Comparison of ENCODE assay signal across 10 cellular contexts in the genomic region with DNA sequence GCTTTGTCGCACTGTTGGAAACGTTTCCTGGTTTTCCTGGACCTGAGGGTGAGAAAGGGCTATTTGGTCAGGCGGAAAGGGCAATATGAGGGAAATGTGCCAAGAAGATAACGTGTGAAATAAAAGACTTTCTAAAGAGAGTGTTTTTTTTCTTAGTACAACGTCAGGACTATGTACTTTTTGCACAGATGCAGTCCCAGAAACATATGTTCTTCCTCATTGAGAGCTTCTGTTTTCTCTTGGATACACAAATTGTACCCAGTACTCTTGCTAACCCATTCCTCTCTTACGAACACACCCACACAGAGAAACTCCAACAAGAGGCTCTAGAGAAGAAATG. TPM values are rescaled to one million over a fixed set of nuclear protein-coding genes. Genes with fewer than 3 reads are reported as not detected.
DNase-seq lines count a peak whose midpoint lies in the region; ATAC-seq, FAIRE-seq and TF ChIP-seq lines count a peak whose summit lies in the region.
"Had no signal": no experiment of that assay in that cellular context is flagged by ENCODE, and none has a peak within 500 bp of the region (broad histone marks: within the 10 kb centered on the region; RNA-seq: fewer than 3 reads in every experiment).

No MANE protein-coding gene starts in this region.

- H3K27ac Mint-ChIP-seq in activated naive CD8-positive, alpha-beta T cell treated with anti-CD3 and anti-CD28 coated beads, Interleukin-2, amount 10 ng/mL, durations not matched to agents 7 days and 5 days, result no peak overlapping the region
- H3K27ac Mint-ChIP-seq in stimulated activated memory B cell treated with anti-CD40 and anti-IgM and Interleukin-4, amounts not matched to agents 10 μg/mL and 1 μg/mL and 100 μg/mL, for 72 hours, result no peak overlapping the region

- H3K27me3 ChIP-seq in SK-N-SH (ENCODE audit: insufficient read depth), result peaks cover 14% of the 10 kb centered on the region; the same call in 1 of the 2 replicates

- H3K27ac ChIP-seq in SK-N-SH (ENCODE audit: low read depth in 2 of 2, low read length in 1 of 2), result peak overlapping the region in 1 of 2 experiments; percentile 50; a peak in 1 of 4 replicates

- TF ChIP-seq RAD21 in SK-N-SH (IDR thresholded peaks at IDR 0.05; ENCODE audit: low read length), result no peak

- peak overlapping the region; percentile 48 to 56 for H3K4me3 ChIP-seq in SK-N-SH (ENCODE audit: low read depth in 2 of 2, low read length in 1 of 2)

- ATAC-seq in SK-N-SH treated with all-trans-retinoic acid at 6 μM for 48 hours (no peak), HG02981 (IDR thresholded peaks at IDR 0.05; ENCODE audit: unreplicated experiment) (no peak)
- no peak for ATAC-seq in activated naive CD8-positive, alpha-beta T cell treated with anti-CD3 and anti-CD28 coated beads, Interleukin-2, amount 10 ng/mL, durations not matched to agents 7 days and 5 days (ENCODE audit: low read depth)
- ATAC-seq in stimulated activated memory B cell treated with anti-CD40 and anti-IgM and Interleukin-4, amounts not matched to agents 10 μg/mL and 1 μg/mL and 100 μg/mL, for 72 hours, result no peak

- no peak for DNase-seq in SK-N-SH
- DNase-seq in activated naive CD8-positive, alpha-beta T cell treated with anti-CD3 and anti-CD28 coated beads, Interleukin-2, amount 10 ng/mL, durations not matched to agents 7 days and 5 days, result no peak
- no peak for DNase-seq in NCI-H2029 treated with DMSO at 0.1 percent for 48 hours (lab: John Stamatoyannopoulos, UW)
- DNase-seq in stimulated activated CD4-positive, alpha-beta T cell treated with anti-CD3 and anti-CD28 coated beads, Interleukin-4, amount 100 ng/mL, for 4 hours, result no peak
- DNase-seq: AML-193; effector CD8-positive, alpha-beta T cell had no signal

- H2AFZ ChIP-seq in SK-N-SH (ENCODE audit: low read depth), result no peak overlapping the region

- no peaks in the 10 kb centered on the region for H3F3A ChIP-seq in SK-N-SH (replicated peaks; ENCODE audit: insufficient read depth)

- peak overlapping the region; percentile 51; the same call in 1 of the 2 replicates for H3K4me2 ChIP-seq in SK-N-SH

- CTCF ChIA-PET in SK-N-SH (lab: Yijun Ruan, JAX), result interaction anchor here (1.1 to 2.4 kb wide), 4 partner anchors 15 to 225 kb away, joined by 3 to 22 read pairs (median 3); partner anchors contain the start of gene YARS2

- H3K4me1 ChIP-seq in SK-N-SH (ENCODE audit: control insufficient read depth in 1 of 2, insufficient read depth in 2 of 2, low read depth in 1 of 2, low read length in 1 of 2), result peaks cover 0 to 14% of the 10 kb centered on the region in 2 experiments; a peak in 2 of 4 replicates

- peak overlapping the region; percentile 58 for H3K4me3 Mint-ChIP-seq in activated naive CD8-positive, alpha-beta T cell treated with anti-CD3 and anti-CD28 coated beads, Interleukin-2, amount 10 ng/mL, durations not matched to agents 7 days and 5 days
- peak overlapping the region; percentile 45 for H3K4me3 Mint-ChIP-seq in stimulated activated memory B cell treated with anti-CD40 and anti-IgM and Interleukin-4, amounts not matched to agents 10 μg/mL and 1 μg/mL and 100 μg/mL, for 72 hours

- 41% methylated on average over 6 of the region's 6 CpGs for WGBS in SK-N-SH (ENCODE audit: low lambda C conversion rate)

- no peaks in the 10 kb centered on the region for H3K9me2 ChIP-seq in SK-N-SH

- no peaks in the 10 kb centered on the region for H3K79me2 ChIP-seq in SK-N-SH (ENCODE audit: insufficient read depth)

- no peak for TF ChIP-seq EP300 in SK-N-SH (IDR thresholded peaks at IDR 0.05; ENCODE audit: borderline replicate concordance in 1 of 2, low read depth in 1 of 2, low read length in 1 of 2)

- POLR2A ChIA-PET in SK-N-SH (lab: Yijun Ruan, JAX), result interaction anchor here (0.9 to 1.2 kb wide), 2 partner anchors 14 to 141 kb away, joined by 3 to 4 read pairs; partner anchors contain the start of gene YARS2
- POLR2A ChIA-PET in activated naive CD8-positive, alpha-beta T cell treated with anti-CD3 and anti-CD28 coated beads, Interleukin-2, amount 10 ng/mL, durations not matched to agents 7 days and 5 days (lab: Charles Lee), result no interaction called here

- no peak overlapping the region for H3K9ac ChIP-seq in SK-N-SH

- H4K20me1 ChIP-seq in SK-N-SH (ENCODE audit: insufficient read depth), result no peaks in the 10 kb centered on the region

- TF ChIP-seq CTCF in SK-N-SH (IDR thresholded peaks at IDR 0.05), result no peak

- peaks cover 11% of the 10 kb centered on the region for H3K4me1 Mint-ChIP-seq in activated naive CD8-positive, alpha-beta T cell treated with anti-CD3 and anti-CD28 coated beads, Interleukin-2, amount 10 ng/mL, durations not matched to agents 7 days and 5 days
- peaks cover 17% of the 10 kb centered on the region for H3K4me1 Mint-ChIP-seq in stimulated activated memory B cell treated with anti-CD40 and anti-IgM and Interleukin-4, amounts not matched to agents 10 μg/mL and 1 μg/mL and 100 μg/mL, for 72 hours

- FAIRE-seq in islet of Langerhans (lab: Jason Lieb, UNC), result peak; percentile 24

- H3K27me3 Mint-ChIP-seq in activated naive CD8-positive, alpha-beta T cell treated with anti-CD3 and anti-CD28 coated beads, Interleukin-2, amount 10 ng/mL, durations not matched to agents 7 days and 5 days, result peaks cover 43% of the 10 kb centered on the region
- H3K27me3 Mint-ChIP-seq in stimulated activated memory B cell treated with anti-CD40 and anti-IgM and Interleukin-4, amounts not matched to agents 10 μg/mL and 1 μg/mL and 100 μg/mL, for 72 hours, result peaks cover 66% of the 10 kb centered on the region

- H3K36me3 ChIP-seq in SK-N-SH (replicated peaks in 1 of 2; ENCODE audit: control insufficient read depth in 1 of 2, insufficient read depth in 2 of 2, low read length in 1 of 2), result no peaks in the 10 kb centered on the region

- H3K9me3 Mint-ChIP-seq in activated naive CD8-positive, alpha-beta T cell treated with anti-CD3 and anti-CD28 coated beads, Interleukin-2, amount 10 ng/mL, durations not matched to agents 7 days and 5 days, result no peaks in the 10 kb centered on the region
- no peaks in the 10 kb centered on the region for H3K9me3 Mint-ChIP-seq in stimulated activated memory B cell treated with anti-CD40 and anti-IgM and Interleukin-4, amounts not matched to agents 10 μg/mL and 1 μg/mL and 100 μg/mL, for 72 hours

- no peaks in the 10 kb centered on the region for H3K9me3 ChIP-seq in SK-N-SH

- H3K36me3 Mint-ChIP-seq in activated naive CD8-positive, alpha-beta T cell treated with anti-CD3 and anti-CD28 coated beads, Interleukin-2, amount 10 ng/mL, durations not matched to agents 7 days and 5 days, result no peaks in the 10 kb centered on the region
- no peaks in the 10 kb centered on the region for H3K36me3 Mint-ChIP-seq in stimulated activated memory B cell treated with anti-CD40 and anti-IgM and Interleukin-4, amounts not matched to agents 10 μg/mL and 1 μg/mL and 100 μg/mL, for 72 hours

TF ChIP-seq in SK-N-SH, 30 proteins besides CTCF, POLR2A, EP300 and RAD21 (continues in another document):
- TF ChIP-seq RXRA (IDR thresholded peaks at IDR 0.05; ENCODE audit: borderline replicate concordance, low read depth), result no peak
- TF ChIP-seq GATA2 (CRISPR knock-in tag; IDR thresholded peaks at IDR 0.05), result no peak
- no peak for TF ChIP-seq FOXJ3 (CRISPR knock-in tag; IDR thresholded peaks at IDR 0.05)

TF ChIP-seq in SK-N-SH treated with all-trans-retinoic acid at 6 μM for 48 hours, 23 proteins besides CTCF, POLR2A, EP300 and RAD21 (continues in another document):
- TF ChIP-seq PPARA (CRISPR knock-in tag; IDR thresholded peaks at IDR 0.05; ENCODE audit: borderline replicate concordance) (no peak), ISL1 (CRISPR knock-in tag; IDR thresholded peaks at IDR 0.05) (no peak), ZFP30 (CRISPR knock-in tag; IDR thresholded peaks at IDR 0.05) (no peak), ARNTL (CRISPR knock-in tag; IDR thresholded peaks at IDR 0.05; ENCODE audit: borderline replicate concordance, low read depth) (no peak), CSDC2 (CRISPR knock-in tag; IDR thresholded peaks at IDR 0.05) (no peak), POU6F1 (CRISPR knock-in tag; IDR thresholded peaks at IDR 0.05; ENCODE audit: borderline replicate concordance, low read depth) (no peak), SNAI2 (CRISPR knock-in tag; IDR thresholded peaks at IDR 0.05) (no peak)
- TF ChIP-seq, protein P1, sequence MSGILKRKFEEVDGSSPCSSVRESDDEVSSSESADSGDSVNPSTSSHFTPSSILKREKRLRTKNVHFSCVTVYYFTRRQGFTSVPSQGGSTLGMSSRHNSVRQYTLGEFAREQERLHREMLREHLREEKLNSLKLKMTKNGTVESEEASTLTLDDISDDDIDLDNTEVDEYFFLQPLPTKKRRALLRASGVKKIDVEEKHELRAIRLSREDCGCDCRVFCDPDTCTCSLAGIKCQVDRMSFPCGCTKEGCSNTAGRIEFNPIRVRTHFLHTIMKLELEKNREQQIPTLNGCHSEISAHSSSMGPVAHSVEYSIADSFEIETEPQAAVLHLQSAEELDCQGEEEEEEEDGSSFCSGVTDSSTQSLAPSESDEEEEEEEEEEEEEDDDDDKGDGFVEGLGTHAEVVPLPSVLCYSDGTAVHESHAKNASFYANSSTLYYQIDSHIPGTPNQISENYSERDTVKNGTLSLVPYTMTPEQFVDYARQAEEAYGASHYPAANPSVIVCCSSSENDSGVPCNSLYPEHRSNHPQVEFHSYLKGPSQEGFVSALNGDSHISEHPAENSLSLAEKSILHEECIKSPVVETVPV (CRISPR knock-in tag; IDR thresholded peaks at IDR 0.05), result no peak

RNA-seq across cellular contexts. Expression of gene PKP2, which starts 0.7 kb away (rescaled TPM):
- 0.06 and 0.10 TPM in 2 replicates for polyA plus RNA-seq in SK-N-SH (2012; rRNA removed)
- 0.10 and 0.14 TPM in 2 replicates for polyA plus RNA-seq in SK-N-SH (2012; cell fraction: cytosol; rRNA removed)
- 0.08 and 0.12 TPM in 2 replicates for polyA plus RNA-seq in SK-N-SH (2012; cell fraction: nucleus; rRNA removed)
- under 1 TPM in 1 of 2 experiments, not detected in 1; 0.36 TPM for total RNA-seq in activated naive CD8-positive, alpha-beta T cell treated with anti-CD3 and anti-CD28 coated beads, Interleukin-2, amount 10 ng/mL, durations not matched to agents 7 days and 5 days
